Comparison of ENCODE assay signal across 8 cellular contexts in genomic region chr19:44718441-44719261, GRCh38. TPM values are rescaled to one million over a fixed set of nuclear protein-coding genes. Genes with fewer than 3 reads are reported as not detected.
A peak's percentile ranks its signal among the peaks of the same experiment; 100 is the strongest.
DNase-seq lines count a peak whose midpoint lies in the region; ATAC-seq and TF ChIP-seq lines count a peak whose summit lies in the region.

No MANE protein-coding gene starts in this region.

- H3K79me1 ChIP-seq in trophoblast cell (ENCODE audit: low read length) = peaks cover 5% of the 10 kb centered on the region

- H3K27me3 ChIP-seq in cardiac muscle cell (no peaks in the 10 kb centered on the region), trophoblast cell (ENCODE audit: insufficient read depth, low read length) (no peaks in the 10 kb centered on the region)

- TF ChIP-seq CTCF in RWPE1 (conservative IDR thresholded peaks at IDR 0.05; ENCODE audit: low read depth) (no peak), cardiac muscle cell (IDR thresholded peaks at IDR 0.05; ENCODE audit: low read depth, low read length) (no peak), GM13976 (IDR thresholded peaks at IDR 0.05; ENCODE audit: borderline replicate concordance, control extremely low read depth, extremely low read depth, insufficient read depth, missing control alignments) (no peak)

- peak overlapping the region; percentile 56 for H2AFZ ChIP-seq in trophoblast cell (ENCODE audit: insufficient read depth, low read length, poor library complexity)

- H4K12ac ChIP-seq in trophoblast cell (ENCODE audit: low read depth, low read length) = peak overlapping the region; percentile 49

- in situ Hi-C loops in GM13976 (cut with MboI; ENCODE audit: low sequenced_read_pairs, unreplicated experiment) = no loop called here

- DNase-seq in ELF-1 (ENCODE audit: low read depth, low spot score) (peak; percentile 80), RWPE1 (ENCODE audit: low spot score) (no peak), cardiac muscle cell (ENCODE audit: low read depth in 1 of 2, low spot score in 1 of 2) (peak; percentile 89 to 93), trophoblast cell (no peak), GM13976 (ENCODE audit: low spot score) (no peak), KG1 (lab: John Stamatoyannopoulos, UW) (no peak)
- no peak for DNase-seq in activated T-cell treated with anti-CD3 and anti-CD28 coated beads, Interleukin-2, amount 50 U/mL, for 1 hour

- no peaks in the 10 kb centered on the region for H3K36me3 ChIP-seq in cardiac muscle cell
- H3K36me3 ChIP-seq in trophoblast cell (ENCODE audit: control insufficient read depth in 1 of 2, insufficient read depth in 2 of 2, low read length in 2 of 2) = no peaks in the 10 kb centered on the region

- H3K14ac ChIP-seq in trophoblast cell (ENCODE audit: low read length) = peak overlapping the region; percentile 25

- H2BK5ac ChIP-seq in trophoblast cell (ENCODE audit: low read depth, low read length, poor library complexity) = no peak overlapping the region

- peak overlapping the region; percentile 0 for H3K4ac ChIP-seq in trophoblast cell (ENCODE audit: low read depth, low read length)

- H3K4me1 ChIP-seq in cardiac muscle cell (ENCODE audit: low read depth) = peaks cover 18% of the 10 kb centered on the region
- peaks cover 14 to 15% of the 10 kb centered on the region in 2 experiments for H3K4me1 ChIP-seq in trophoblast cell (ENCODE audit: control insufficient read depth in 1 of 2, insufficient read depth in 2 of 2, low read length in 2 of 2)

- no peak overlapping the region for H3K23ac ChIP-seq in trophoblast cell (ENCODE audit: low read length)

- H3K18ac ChIP-seq in trophoblast cell (ENCODE audit: low read length) = peak overlapping the region; percentile 0

- peaks cover 2% of the 10 kb centered on the region for H3K79me2 ChIP-seq in trophoblast cell (ENCODE audit: control insufficient read depth, insufficient read depth, low read length, poor library complexity)

- no peaks in the 10 kb centered on the region for H3K9me3 ChIP-seq in cardiac muscle cell (ENCODE audit: low read depth)
- peaks cover 3% of the 10 kb centered on the region for H3K9me3 ChIP-seq in trophoblast cell (ENCODE audit: insufficient read depth, low read depth, low read length)

- no peak for ATAC-seq in HG02763 (IDR thresholded peaks at IDR 0.05; ENCODE audit: unreplicated experiment)

- H3K9ac ChIP-seq in trophoblast cell (ENCODE audit: low read length) = no peak overlapping the region

- peak overlapping the region; percentile 7 for H4K8ac ChIP-seq in trophoblast cell (ENCODE audit: low read depth, low read length)

- peak overlapping the region; percentile 21 for H2AK5ac ChIP-seq in trophoblast cell (ENCODE audit: low read length)

- peak overlapping the region; percentile 84 for H2BK120ac ChIP-seq in trophoblast cell (ENCODE audit: insufficient read depth, low read length, poor library complexity)

- H3K4me3 ChIP-seq in cardiac muscle cell = peak overlapping the region; percentile 15
- H3K4me3 ChIP-seq in trophoblast cell (ENCODE audit: low read depth, low read length) = no peak overlapping the region

- peak overlapping the region; percentile 87 for H2BK12ac ChIP-seq in trophoblast cell (ENCODE audit: low read length)

- peak overlapping the region; percentile 48 for H3K4me2 ChIP-seq in trophoblast cell (ENCODE audit: low read length)

- H4K91ac ChIP-seq in trophoblast cell (ENCODE audit: low read depth, low read length) = peak overlapping the region; percentile 32

- POLR2A ChIA-PET in RWPE1 (lab: Yijun Ruan, JAX; ENCODE audit: low non-redundant PET) = no interaction called here

- peak overlapping the region; percentile 56 for H3K27ac ChIP-seq in RWPE1
- H3K27ac ChIP-seq in cardiac muscle cell = peak overlapping the region; percentile 94
- peak overlapping the region; percentile 35 for H3K27ac ChIP-seq in trophoblast cell (ENCODE audit: low read depth, low read length)

- CTCF ChIA-PET in RWPE1 (lab: Yijun Ruan, JAX) = no interaction called here

- no CpG with 5 or more reads among the region's 11 CpGs for WGBS in trophoblast cell (ENCODE audit: extremely low coverage, insufficient coverage, insufficient read length)

RNA-seq across cellular contexts. Expression of gene CEACAM16, which starts 19.7 kb away (rescaled TPM):
- not detected in 2 replicates for total RNA-seq in cardiac muscle cell
- polyA plus RNA-seq in cardiac muscle cell = not detected in 2 replicates
- not detected in 2 replicates for polyA plus RNA-seq in trophoblast cell (2013)

RNA-seq across cellular contexts. Expression of gene BCL3, which starts 29.9 kb away (rescaled TPM):
- total RNA-seq in cardiac muscle cell = 10.5 and 12.4 TPM in 2 replicates
- polyA plus RNA-seq in cardiac muscle cell = 15.3 and 19.5 TPM in 2 replicates
- polyA plus RNA-seq in trophoblast cell (2013) = 1.7 and 2.0 TPM in 2 replicates

RNA-seq across cellular contexts. Expression of gene CEACAM19, which starts 47.4 kb away (rescaled TPM):
- 3.8 and 8.4 TPM in 2 replicates for total RNA-seq in cardiac muscle cell
- 4.3 and 5.0 TPM in 2 replicates for polyA plus RNA-seq in cardiac muscle cell
- polyA plus RNA-seq in trophoblast cell (2013) = 1.6 and 1.7 TPM in 2 replicates

RNA-seq across cellular contexts. Expression of gene CBLC, which starts 59.0 kb away (rescaled TPM):
- not detected in 2 replicates for total RNA-seq in cardiac muscle cell
- polyA plus RNA-seq in cardiac muscle cell = 0.11 TPM in 1 of 2 replicates, not detected in the other
- 1.4 and 1.7 TPM in 2 replicates for polyA plus RNA-seq in trophoblast cell (2013)

Comparison
In these comparisons a context has a peak if more than half of its experiments do, and no peak if none do; other contexts are left out.
1. DNase-seq: peak in ELF-1 (single experiment) and cardiac muscle cell (2 of 2); none in RWPE1 (single experiment), trophoblast cell (0 of 2), GM13976 (single experiment), KG1 (single experiment) and activated T-cell treated with anti-CD3 and anti-CD28 coated beads, Interleukin-2, amount 50 U/mL, for 1 hour (single experiment).
2. H3K27ac ChIP-seq: peak in every context shown above with its lines; median percentile 94 in cardiac muscle cell; 56 in RWPE1; 35 in trophoblast cell.